ENCODE assay signal across 8 cellular contexts in the genomic region with DNA sequence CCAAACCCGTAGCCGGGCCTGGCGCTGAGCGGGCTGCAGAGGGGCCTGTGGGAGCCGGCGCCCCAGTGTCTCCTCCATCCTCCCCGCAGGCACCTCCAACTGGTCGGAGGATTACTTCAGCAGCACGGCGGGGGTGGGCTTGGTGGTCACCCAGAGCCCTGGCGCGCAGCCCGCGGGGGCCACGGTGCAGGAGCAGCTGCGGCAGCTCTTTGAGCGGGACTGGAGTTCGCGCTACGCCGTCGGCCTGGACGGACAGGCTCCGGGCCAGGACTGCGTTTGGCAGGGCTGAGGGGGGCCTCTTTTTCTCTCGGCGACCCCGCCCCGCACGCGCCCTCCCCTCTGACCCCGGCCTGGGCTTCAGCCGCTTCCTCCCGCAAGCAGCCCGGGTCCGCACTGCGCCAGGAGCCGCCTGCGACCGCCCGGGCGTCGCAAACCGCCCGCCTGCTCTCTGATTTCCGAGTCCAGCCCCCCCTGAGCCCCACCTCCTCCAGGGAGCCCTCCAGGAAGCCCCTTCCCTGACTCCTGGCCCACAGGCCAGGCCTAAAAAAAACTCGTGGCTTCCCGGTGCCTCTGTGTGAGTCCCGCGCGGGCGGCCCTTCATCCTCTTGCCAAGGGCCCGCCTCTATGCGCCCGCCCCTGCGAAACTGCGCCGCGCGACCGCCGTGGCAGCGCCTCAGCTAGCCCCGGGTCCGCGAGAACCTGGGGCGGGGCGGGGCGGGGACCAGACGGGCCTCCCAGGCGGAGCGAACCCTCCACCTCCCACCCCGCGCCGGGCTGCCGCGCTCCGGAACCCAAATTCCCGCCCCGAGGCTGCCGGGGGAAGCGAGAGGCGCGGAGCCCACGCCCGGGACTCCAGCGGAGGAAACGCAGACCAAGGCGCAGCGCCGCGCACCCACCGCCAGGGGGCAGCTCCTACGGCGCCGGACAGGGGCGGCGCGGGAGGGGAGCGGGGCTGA. TPM values are rescaled to one million over a fixed set of nuclear protein-coding genes. Genes with fewer than 3 reads are reported as not detected.
DNase-seq lines count a peak whose midpoint lies in the region; ATAC-seq and TF ChIP-seq lines count a peak whose summit lies in the region.

No MANE protein-coding gene starts in this region.

- POLR2A ChIA-PET in HEK293T (lab: Yijun Ruan, JAX): no interaction called here

- no peaks in the 10 kb centered on the region for H3K9me3 Mint-ChIP-seq in chondrocyte (ENCODE audit: low read depth)

- no peaks in the 10 kb centered on the region for H3K27me3 Mint-ChIP-seq in chondrocyte (ENCODE audit: low read depth)

- peak; percentile 80 for TF ChIP-seq CTCF in chondrocyte (IDR thresholded peaks at IDR 0.05)

- DNase-seq in COR-L47 (lab: John Stamatoyannopoulos, UW): peak; percentile 77
- DNase-seq in HEK293T (ENCODE audit: extremely low spot score): peak; percentile 95
- DNase-seq in NCI-H2227 treated with DMSO at 0.1 percent for 48 hours (lab: John Stamatoyannopoulos, UW): peak; percentile 63
- DNase-seq in activated CD4-positive, alpha-beta T cell treated with anti-CD3 and anti-CD28 coated beads for 24 hours (ENCODE audit: low read depth in 2 of 2): peak; percentile 85 to 90
- peak; percentile 94 for DNase-seq in chondrocyte (ENCODE audit: low spot score)
- peak; percentile 64 to 86 for DNase-seq in left colon
- DNase-seq in stimulated activated CD4-positive, alpha-beta T cell treated with anti-CD3 and anti-CD28 coated beads, Interleukin-1b, Interleukin-23, amount 100 ng/mL, for 4 hours (ENCODE audit: low read depth in 2 of 2): peak; percentile 84 to 92

- no peak overlapping the region for H3K27ac Mint-ChIP-seq in chondrocyte (ENCODE audit: unreplicated experiment)

- H3K4me1 Mint-ChIP-seq in chondrocyte (ENCODE audit: low read depth): peaks cover 4% of the 10 kb centered on the region

- ATAC-seq in left colon: peak; percentile 86
- no peak for ATAC-seq in HG02970 (IDR thresholded peaks at IDR 0.05; ENCODE audit: low FRiP score, unreplicated experiment)

- intact Hi-C loops in left colon (cut with DNase I, micrococcal nuclease): no loop called here

- H3K36me3 Mint-ChIP-seq in chondrocyte (ENCODE audit: low read depth): peaks cover 3% of the 10 kb centered on the region

- H3K4me3 Mint-ChIP-seq in chondrocyte (ENCODE audit: unreplicated experiment): peak overlapping the region; percentile 65

- CTCF ChIA-PET in HEK293T (lab: Yijun Ruan, JAX): interaction anchor here (0.5 kb wide), 1 partner anchor 275 kb away, joined by 3 read pairs; no protein-coding TSS in a partner anchor

TF ChIP-seq in HEK293T, 16 proteins besides CTCF, POLR2A, EP300 and RAD21:
- TF ChIP-seq ARNT (IDR thresholded peaks at IDR 0.05) (0 out of 2 replicates have a peak, but pooled peaks have one; percentile 14), ZNF384 (IDR thresholded peaks at IDR 0.05) (no peak)
- TF ChIP-seq, protein P1, sequence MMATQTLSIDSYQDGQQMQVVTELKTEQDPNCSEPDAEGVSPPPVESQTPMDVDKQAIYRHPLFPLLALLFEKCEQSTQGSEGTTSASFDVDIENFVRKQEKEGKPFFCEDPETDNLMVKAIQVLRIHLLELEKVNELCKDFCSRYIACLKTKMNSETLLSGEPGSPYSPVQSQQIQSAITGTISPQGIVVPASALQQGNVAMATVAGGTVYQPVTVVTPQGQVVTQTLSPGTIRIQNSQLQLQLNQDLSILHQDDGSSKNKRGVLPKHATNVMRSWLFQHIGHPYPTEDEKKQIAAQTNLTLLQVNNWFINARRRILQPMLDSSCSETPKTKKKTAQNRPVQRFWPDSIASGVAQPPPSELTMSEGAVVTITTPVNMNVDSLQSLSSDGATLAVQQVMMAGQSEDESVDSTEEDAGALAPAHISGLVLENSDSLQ (IDR thresholded peaks at IDR 0.05): no peak

RNA-seq across cellular contexts. Expression of a gene that starts 8.3 kb away (rescaled TPM):
- total RNA-seq in chondrocyte: 0.07 to 0.10 TPM in 2 of 3 replicates, not detected in the other
- 1 to 10 TPM in 1 of 2 donors, not detected in 1; 2.2 TPM for total RNA-seq in left colon

RNA-seq across cellular contexts. Expression of a gene that starts 45.2 kb away (rescaled TPM):
- total RNA-seq in chondrocyte: 271 to 361 TPM (median 274 TPM) in 3 replicates
- 10 to 100 TPM in 1 of 2 donors, 1 to 10 TPM in 1; 3.2 to 23.4 TPM for total RNA-seq in left colon

RNA-seq across cellular contexts. Expression of a gene that starts 52.6 kb away (rescaled TPM):
- total RNA-seq in chondrocyte (6.0 to 6.3 TPM (median 6.3 TPM) in 3 replicates), left colon (1 to 10 TPM; 4.2 to 6.5 TPM)

Comparison
In these comparisons a context has a peak if more than half of its experiments do, and no peak if none do; other contexts are left out.
1. RNA of a gene that starts 45.2 kb away (total RNA-seq): 271 to 361 TPM in chondrocyte; 3.2 to 23.4 TPM in left colon; every median in the first group is over 10 times any median in the second.
2. Peak in every context shown above with its lines, with median percentiles within 50 percentile points of each other: DNase-seq.